11 cellular contexts compared by ENCODE assay signal in the genomic region with DNA sequence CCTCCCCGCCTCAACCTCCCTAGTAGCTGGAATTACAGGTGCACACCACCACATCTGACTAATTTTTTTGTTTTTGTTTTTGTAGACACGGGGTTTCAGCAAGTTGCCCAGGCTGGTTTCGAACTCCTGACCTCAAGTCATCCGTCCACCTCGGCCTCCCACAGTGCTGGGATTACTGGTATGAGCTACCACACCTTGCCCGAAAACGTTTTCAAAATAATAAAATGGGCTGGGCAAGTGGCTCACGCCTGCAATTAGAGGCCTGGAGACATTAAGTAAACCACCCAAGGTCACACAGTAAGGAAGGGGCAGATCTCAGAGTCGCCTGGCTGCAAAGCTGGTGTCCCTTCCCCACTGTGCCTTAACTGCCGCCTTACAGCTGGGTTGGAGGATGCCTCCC. TPM values are rescaled to one million over a fixed set of nuclear protein-coding genes. Genes with fewer than 3 reads are reported as not detected.
A peak's percentile ranks its signal among the peaks of the same experiment; 100 is the strongest.
DNase-seq lines count a peak whose midpoint lies in the region; ATAC-seq and TF ChIP-seq lines count a peak whose summit lies in the region.
"Not testable (repeated sequence)": the region's sequence is repeated elsewhere in the genome, so short reads cannot be mapped to it uniquely, and the experiment has no call there.
"Had no signal": no experiment of that assay in that cellular context is flagged by ENCODE, and none has a peak within 500 bp of the region (broad histone marks: within the 10 kb centered on the region; RNA-seq: fewer than 3 reads in every experiment).

No MANE protein-coding gene starts in this region.

- TF ChIP-seq RAD21 in HCT116 (IDR thresholded peaks at IDR 0.05; ENCODE audit: low read depth) = not testable (repeated sequence)

- not testable (repeated sequence) for DNase-seq in Caco-2; HCT116 (ENCODE audit: low read depth, low spot score); thyroid gland
- DNase-seq in chondrocyte (ENCODE audit: low spot score) (peak; percentile 17), mucosa of descending colon (peak in 2 of 3 donors; percentile 47 to 70)

- H3K4me1 ChIP-seq in Caco-2 (peaks cover 19% of the 10 kb centered on the region), HCT116 (ENCODE audit: control insufficient read depth in 1 of 2, insufficient read depth in 2 of 2, low read length in 2 of 2) (peaks cover 22 to 42% of the 10 kb centered on the region in 2 experiments), thyroid gland (peaks cover 0 to 26% of the 10 kb centered on the region in 2 donors)
- H3K4me1 ChIP-seq in iPS-20b (ENCODE audit: insufficient read depth, low read length); mucosa of descending colon (ENCODE audit: low read depth): not testable (repeated sequence)

- CTCF ChIA-PET in Caco-2 (lab: Charles Lee) = interaction anchor here (1.9 to 3.7 kb wide), 2 partner anchors 23 to 110 kb away, joined by 8 to 21 read pairs; no protein-coding TSS in a partner anchor
- CTCF ChIA-PET in HCT116 (lab: Charles Lee) = interaction anchor here (0.8 kb wide), 1 partner anchor 56 kb away, joined by 3 read pairs; no protein-coding TSS in a partner anchor

- not testable (repeated sequence) for H3K79me2 ChIP-seq in HCT116 (ENCODE audit: insufficient read depth, low read length)

- not testable (repeated sequence) for TF ChIP-seq POLR2A in HCT116 (IDR thresholded peaks at IDR 0.05; ENCODE audit: borderline replicate concordance, extremely low read depth, insufficient read depth, insufficient read length); thyroid gland (IDR thresholded peaks at IDR 0.05)

- H3K9me2 ChIP-seq in HCT116 (ENCODE audit: insufficient read depth) = not testable (repeated sequence)

- H3K36me3 ChIP-seq in Caco-2 (ENCODE audit: control insufficient read depth, insufficient read depth, low read length); HCT116 (ENCODE audit: control insufficient read depth in 1 of 2, insufficient read depth in 2 of 2, low read length in 2 of 2); iPS-20b (ENCODE audit: insufficient read depth, low read depth, low read length); mucosa of descending colon (ENCODE audit: low read depth); thyroid gland: not testable (repeated sequence)

- H2AFZ ChIP-seq in HCT116 (ENCODE audit: low read depth, low read length, poor library complexity, severe bottlenecking) = peak overlapping the region; percentile 26

- H3K27me3 Mint-ChIP-seq in Caco-2 (ENCODE audit: insufficient read depth, unreplicated experiment); chondrocyte (ENCODE audit: low read depth): not testable (repeated sequence)

- peaks cover 36% of the 10 kb centered on the region for H3K36me3 Mint-ChIP-seq in Caco-2 (ENCODE audit: insufficient read depth, unreplicated experiment)
- not testable (repeated sequence) for H3K36me3 Mint-ChIP-seq in chondrocyte (ENCODE audit: low read depth)

- not testable (repeated sequence) for H3K27ac ChIP-seq in HCT116 (ENCODE audit: low read depth, low read length); iPS-20b (ENCODE audit: low read length)
- H3K27ac ChIP-seq in thyroid gland = peak overlapping the region in 2 of 3 donors; percentile 82 to 93

- H3K9ac ChIP-seq in HCT116 (ENCODE audit: low read length) = not testable (repeated sequence)
- peak overlapping the region; percentile 7; the same call in 1 of the 2 replicates for H3K9ac ChIP-seq in iPS-20b (ENCODE audit: low read depth, low read length)

- ATAC-seq in HCT116 = not testable (repeated sequence)
- peak; percentile 29 for ATAC-seq in mucosa of descending colon

- not testable (repeated sequence) for BruUV-seq in Caco-2 (replicated peaks; lab: Mats Ljungman, UMichigan); HCT116 (replicated peaks; lab: Mats Ljungman, UMichigan)

- H4K20me1 ChIP-seq in HCT116 (ENCODE audit: insufficient read depth) = not testable (repeated sequence)

- H3K27me3 ChIP-seq in Caco-2 (replicated peaks; ENCODE audit: control insufficient read depth, insufficient read depth, low read length); HCT116 (ENCODE audit: insufficient read depth, low read length); iPS-20b (ENCODE audit: insufficient read depth, low read length); thyroid gland: not testable (repeated sequence)

- not testable (repeated sequence) for H3K4me3 ChIP-seq in Caco-2 (ENCODE audit: low read depth, low read length); HCT116 (replicated peaks in 1 of 2; ENCODE audit: low read depth in 1 of 2, low read length in 2 of 2); iPS-20b (ENCODE audit: low read length); mucosa of descending colon; thyroid gland (replicated peaks in 1 of 3)

- H3K9me3 ChIP-seq in Caco-2 = peaks cover 17% of the 10 kb centered on the region
- H3K9me3 ChIP-seq in HCT116 (ENCODE audit: control insufficient read depth in 1 of 2, insufficient read depth in 1 of 2, low read depth in 1 of 2, low read length in 2 of 2); mucosa of descending colon; thyroid gland: not testable (repeated sequence)
- H3K9me3 ChIP-seq in iPS-20b (ENCODE audit: insufficient read depth, low read depth, low read length) = peaks cover 30% of the 10 kb centered on the region

- not testable (repeated sequence) for TF ChIP-seq CTCF in Caco-2 (IDR thresholded peaks at IDR 0.05; ENCODE audit: insufficient read depth in 1 of 2, low read depth in 1 of 2, low read length in 1 of 2, severe bottlenecking in 1 of 2, unreplicated experiment in 1 of 2); HCT116 (IDR thresholded peaks at IDR 0.05 in 2 of 3, conservative IDR thresholded peaks at IDR 0.05 in 1 of 3; ENCODE audit: borderline replicate concordance in 1 of 3, insufficient read depth in 1 of 3, low read depth in 2 of 3, low read length in 2 of 3); chondrocyte (IDR thresholded peaks at IDR 0.05); mucosa of descending colon (IDR thresholded peaks at IDR 0.05); thyroid gland (IDR thresholded peaks at IDR 0.05)

- RAD21 ChIA-PET in HCT116 (lab: Charles Lee; ENCODE audit: low non-redundant PET in 1 of 2, low total read pairs in 2 of 2, uncharacterized antibody in 2 of 2, unreplicated experiment in 2 of 2) = not testable (repeated sequence)

- POLR2A ChIA-PET in Caco-2 (lab: Charles Lee) = interaction anchor here (2.3 kb wide), 1 partner anchor 56 kb away, joined by 14 read pairs; no protein-coding TSS in a partner anchor
- POLR2A ChIA-PET in HCT116 (lab: Charles Lee) = not testable (repeated sequence)

- peaks cover 19% of the 10 kb centered on the region for H3K4me1 Mint-ChIP-seq in Caco-2 (ENCODE audit: low read depth, unreplicated experiment)
- H3K4me1 Mint-ChIP-seq in chondrocyte (ENCODE audit: low read depth) = peaks cover 17% of the 10 kb centered on the region

- not testable (repeated sequence) for H3K27ac Mint-ChIP-seq in Caco-2 (ENCODE audit: unreplicated experiment); chondrocyte (ENCODE audit: unreplicated experiment)

- H3K4me2 ChIP-seq in HCT116 (ENCODE audit: low read length) = peak overlapping the region; percentile 66

- intact Hi-C loops in Caco-2 (cut with micrococcal nuclease; ENCODE audit: unreplicated experiment) = loop anchor here (5.0 kb wide), 1 partner anchor 108 kb away; the partner anchor contains the start of gene CBX6
- intact Hi-C loops in HCT116 (cut with micrococcal nuclease); mucosa of descending colon (cut with DNase I, micrococcal nuclease): not testable (repeated sequence)
- intact Hi-C loops in thyroid gland (cut with DNase I) = loop anchor here (10.0 kb wide), 1 partner anchor 56 kb away; no protein-coding TSS in a partner anchor

- peak overlapping the region; percentile 80 for H3K4me3 Mint-ChIP-seq in Caco-2 (ENCODE audit: unreplicated experiment)
- H3K4me3 Mint-ChIP-seq in chondrocyte (ENCODE audit: unreplicated experiment) = not testable (repeated sequence)

- WGBS in thyroid gland, 2 donors = 79 to 81% methylated on average over 10 of the region's 10 CpGs

- H3K9me3 Mint-ChIP-seq in Caco-2 (ENCODE audit: unreplicated experiment); chondrocyte (ENCODE audit: low read depth): not testable (repeated sequence)

RNA-seq across cellular contexts. Expression of gene APOBEC3B, which starts 1.6 kb away (rescaled TPM):
- total RNA-seq in Caco-2 (2022) (55.8 and 60.9 TPM in 2 replicates), HCT116 (2021; ENCODE audit: unreplicated experiment) (10.3 TPM), chondrocyte (1.5 to 2.9 TPM (median 2.4 TPM) in 3 replicates), mucosa of descending colon (10 to 100 TPM in 2 of 3 donors, 1 to 10 TPM in 1; 8.4 to 49.5 (median 23.6) TPM), thyroid gland (1 to 10 TPM in 3 of 4 donors, not detected in 1; 1.7 to 5.1 (median 2.9) TPM)
- 33.4 and 35.2 TPM in 2 replicates for polyA plus RNA-seq in HCT116 (2012)
- total RNA-seq: CD4-positive, alpha-beta T cell had no signal

RNA-seq across cellular contexts. Expression of gene APOBEC3A, which starts 23.2 kb away (rescaled TPM):
- total RNA-seq in Caco-2 (2022) = not detected in 2 replicates
- total RNA-seq in HCT116 (2021; ENCODE audit: unreplicated experiment) = not detected
- not detected in 2 replicates for polyA plus RNA-seq in HCT116 (2012)
- not detected in 3 replicates for total RNA-seq in chondrocyte
- total RNA-seq in mucosa of descending colon = 10 to 100 TPM in 1 of 3 donors, 1 to 10 TPM in 1, under 1 TPM in 1; 0.92 to 23.6 (median 2.5) TPM
- under 1 TPM in 1 of 4 donors, not detected in 3; 0.67 TPM for total RNA-seq in thyroid gland
- total RNA-seq: A172, Daoy, HT-29 had no signal
- polyA plus RNA-seq: BJ had no signal

RNA-seq across cellular contexts. Expression of gene APOBEC3C, which starts 33.5 kb away (rescaled TPM):
- total RNA-seq in Caco-2 (2022) = 24.2 and 25.1 TPM in 2 replicates
- 40.2 TPM for total RNA-seq in HCT116 (2021; ENCODE audit: unreplicated experiment)
- polyA plus RNA-seq in HCT116 (2012) = 34.2 and 37.9 TPM in 2 replicates
- total RNA-seq in chondrocyte = 17.2 to 22.3 TPM (median 21.3 TPM) in 3 replicates
- total RNA-seq in mucosa of descending colon = 10 to 100 TPM; 23.1 to 30.6 (median 24.1) TPM
- total RNA-seq in thyroid gland = 10 to 100 TPM in 1 of 4 donors, 1 to 10 TPM in 3; 8.3 to 14.4 (median 9.0) TPM

RNA-seq across cellular contexts. Expression of gene APOBEC3D, which starts 40.3 kb away (rescaled TPM):
- total RNA-seq in Caco-2 (2022) (0.19 and 0.39 TPM in 2 replicates), HCT116 (2021; ENCODE audit: unreplicated experiment) (3.3 TPM), chondrocyte (0.37 to 0.79 TPM (median 0.44 TPM) in 3 replicates), mucosa of descending colon (1 to 10 TPM; 4.6 to 7.0 (median 6.5) TPM), thyroid gland (1 to 10 TPM in 2 of 4 donors, under 1 TPM in 1, not detected in 1; 0.89 to 2.7 (median 1.1) TPM)
- polyA plus RNA-seq in HCT116 (2012) = 1.1 and 1.8 TPM in 2 replicates
- total RNA-seq: HT-29 had no signal
